8 cellular contexts compared by ENCODE assay signal in the genomic region with DNA sequence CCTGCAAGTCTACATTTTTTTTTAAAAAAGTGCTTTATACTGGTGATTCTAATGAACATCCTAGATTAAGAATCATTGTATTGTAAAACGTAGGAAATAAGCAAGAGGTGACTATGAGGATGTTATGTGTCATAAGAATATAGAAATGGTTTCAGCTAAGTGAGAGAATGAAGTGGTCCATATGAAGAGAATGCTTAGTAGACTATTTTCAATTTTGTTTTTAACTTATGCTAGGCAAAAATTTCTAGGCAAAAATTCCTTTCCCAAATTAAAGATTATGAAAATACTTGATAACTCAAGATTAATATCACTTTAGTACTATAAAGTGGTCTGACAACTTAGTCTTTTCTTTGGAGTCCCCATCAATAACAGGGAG. TPM values are rescaled to one million over a fixed set of nuclear protein-coding genes. Genes with fewer than 3 reads are reported as not detected.
DNase-seq lines count a peak whose midpoint lies in the region; ATAC-seq and TF ChIP-seq lines count a peak whose summit lies in the region.

No MANE protein-coding gene starts in this region.

- no peak for TF ChIP-seq CTCF in C4-2B (conservative IDR thresholded peaks at IDR 0.05)
- no peak for TF ChIP-seq CTCF in NB4 (IDR thresholded peaks at IDR 0.05; ENCODE audit: low read depth, low read length)
- no peak for TF ChIP-seq CTCF in neural crest cell (conservative IDR thresholded peaks at IDR 0.05)
- TF ChIP-seq CTCF in omental fat pad (IDR thresholded peaks at IDR 0.05): no peak

- H3K9me3 ChIP-seq in ectodermal cell (ENCODE audit: control insufficient read depth, low read length): no peaks in the 10 kb centered on the region

- DNase-seq in NB4 (ENCODE audit: low read depth) (no peak), neural crest cell (ENCODE audit: low read depth, low spot score) (no peak), foreskin melanocyte (no peak), omental fat pad (ENCODE audit: low spot score) (no peak)
- DNase-seq in activated effector memory CD4-positive, alpha-beta T cell treated with Interleukin-2 at 50 U/mL for 16 hours: no peak

- peak overlapping the region; percentile 81 for H3K4me3 Mint-ChIP-seq in neural crest cell

- peak overlapping the region; percentile 74 for H3K27ac ChIP-seq in C4-2B
- H3K27ac ChIP-seq in ectodermal cell (ENCODE audit: insufficient read depth, low read depth, low read length, poor library complexity, severe bottlenecking): no peak overlapping the region

- no peaks in the 10 kb centered on the region for H3K4me1 ChIP-seq in ectodermal cell (ENCODE audit: control insufficient read depth, insufficient read depth, low read length)

- H3K36me3 ChIP-seq in ectodermal cell (ENCODE audit: control insufficient read depth, insufficient read depth, low read length): no peaks in the 10 kb centered on the region

- no peaks in the 10 kb centered on the region for H3K27me3 ChIP-seq in ectodermal cell (ENCODE audit: control insufficient read depth, insufficient read depth, low read length, poor library complexity, severe bottlenecking)

- H3K4me1 Mint-ChIP-seq in neural crest cell: peaks cover 7% of the 10 kb centered on the region

- H3K9me3 Mint-ChIP-seq in neural crest cell: peaks cover 2% of the 10 kb centered on the region

- no peak for TF ChIP-seq POLR2A in NB4 (IDR thresholded peaks at IDR 0.05; ENCODE audit: extremely low read depth, insufficient read length)
- TF ChIP-seq POLR2A in GM18505 (IDR thresholded peaks at IDR 0.05; ENCODE audit: borderline replicate concordance, extremely low read depth, insufficient read depth, insufficient read length): no peak

- peaks cover 4% of the 10 kb centered on the region for H3K36me3 Mint-ChIP-seq in neural crest cell (ENCODE audit: low read depth)

- H3K4me3 ChIP-seq in NB4 (ENCODE audit: low read depth, low read length): peak overlapping the region; percentile 65
- peak overlapping the region; percentile 58 for H3K4me3 ChIP-seq in ectodermal cell (ENCODE audit: insufficient read depth, low read depth, low read length)

- 80 to 93% methylated on average over 1 of the region's 1 CpG for WGBS in ectodermal cell, 2 experiments

- no peaks in the 10 kb centered on the region for H3K27me3 Mint-ChIP-seq in neural crest cell (ENCODE audit: low read depth)

- no peak for ATAC-seq in omental fat pad (ENCODE audit: low FRiP score)
- no peak for ATAC-seq in GM18505 (IDR thresholded peaks at IDR 0.05; ENCODE audit: unreplicated experiment)

- no peak overlapping the region for H3K27ac Mint-ChIP-seq in neural crest cell (ENCODE audit: unreplicated experiment)

RNA-seq across cellular contexts. Expression of gene DYNLT3, which starts 0.8 kb away (rescaled TPM):
- 9.4 TPM for polyA plus RNA-seq in ectodermal cell (2013, experiment 1 of 4)
- 10.2 TPM for polyA plus RNA-seq in ectodermal cell (2013, experiment 2 of 4)
- 8.1 TPM for polyA plus RNA-seq in ectodermal cell (2013, experiment 3 of 4)
- 9.6 TPM for polyA plus RNA-seq in ectodermal cell (2013, experiment 4 of 4)
- total RNA-seq in neural crest cell (6.4 and 7.7 TPM in 2 replicates), omental fat pad (10 to 100 TPM; 22.3 to 32.1 (median 27.0) TPM)
